8 cellular contexts compared by ENCODE assay signal in the genomic region with DNA sequence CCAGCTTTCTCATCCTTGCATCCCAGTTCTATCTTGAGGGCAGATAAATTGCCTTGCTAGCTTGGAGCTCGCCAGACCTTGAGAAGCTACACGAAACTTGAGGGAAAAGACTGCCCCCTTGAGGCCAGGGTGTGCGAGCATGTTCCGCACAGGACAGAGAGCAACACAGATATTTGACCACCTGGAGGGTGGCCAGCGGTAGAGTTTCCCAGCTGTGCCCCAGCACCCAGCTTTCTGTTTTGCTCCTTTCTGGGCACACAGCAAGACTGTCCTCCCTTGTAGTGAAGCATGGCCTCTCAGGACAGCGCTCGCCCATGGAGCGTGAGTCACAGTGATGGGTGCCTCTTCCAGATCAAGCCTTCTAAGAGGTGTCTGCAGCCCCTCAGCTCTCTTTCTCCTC. TPM values are rescaled to one million over a fixed set of nuclear protein-coding genes. Genes with fewer than 3 reads are reported as not detected.
DNase-seq lines count a peak whose midpoint lies in the region; ATAC-seq and TF ChIP-seq lines count a peak whose summit lies in the region.

No MANE protein-coding gene starts in this region.

- H3K4me1 ChIP-seq in mammary epithelial cell (ENCODE audit: insufficient read depth, low read length): no peaks in the 10 kb centered on the region
- H3K4me1 ChIP-seq in right lobe of liver: no peaks in the 10 kb centered on the region

- ATAC-seq in HG02870 (IDR thresholded peaks at IDR 0.05; ENCODE audit: unreplicated experiment): peak; percentile 79
- ATAC-seq in right lobe of liver: peak; percentile 68 to 78 (median 73)

- intact Hi-C loops in mammary epithelial cell (cut with micrococcal nuclease) (no loop called here), right lobe of liver (cut with DNase I) (loop anchor here (10.0 kb wide), 2 partner anchors 677 to 687 kb away; no protein-coding TSS in a partner anchor)

- H3K27ac ChIP-seq in mammary epithelial cell (ENCODE audit: insufficient read depth, low read depth, low read length) (no peak overlapping the region), right lobe of liver (no peak overlapping the region)

- TF ChIP-seq CTCF in mammary epithelial cell (conservative IDR thresholded peaks at IDR 0.05 in 1 of 2, IDR thresholded peaks at IDR 0.05 in 1 of 2; ENCODE audit: extremely low read depth in 1 of 2, insufficient read depth in 1 of 2, low read depth in 1 of 2, low read length in 2 of 2): peak; percentile 51 to 61
- TF ChIP-seq CTCF in right lobe of liver (IDR thresholded peaks at IDR 0.05): peak; percentile 35 to 69 (median 60)

- H3K4me3 ChIP-seq in mammary epithelial cell (replicated peaks in 1 of 3; ENCODE audit: insufficient read depth in 1 of 3, low read depth in 2 of 3, low read length in 3 of 3): no peak overlapping the region
- H3K4me3 ChIP-seq in right lobe of liver: no peak overlapping the region

- DNase-seq in stimulated activated CD4-positive, alpha-beta T cell treated with anti-CD3 and anti-CD28 coated beads, Interleukin-1b, Interleukin-23, amount 100 ng/mL, for 48 hours: peak; percentile 18
- DNase-seq in stimulated activated CD4-positive, alpha-beta T cell treated with anti-CD3 and anti-CD28 coated beads, Interleukin-4, amount 100 ng/mL, for 4 hours: no peak
- peak; percentile 88 to 98 for DNase-seq in NCI-H526 (lab: John Stamatoyannopoulos, UW)
- DNase-seq in mammary epithelial cell: no peak
- DNase-seq in right lobe of liver: peak in 1 of 3 donors; percentile 40
- no peak for DNase-seq in DMS114 treated with DMSO at 0.1 percent for 48 hours (lab: John Stamatoyannopoulos, UW; ENCODE audit: unreplicated experiment)
- DNase-seq in HCEC 1CT: no peak

- WGBS in mammary epithelial cell (ENCODE audit: low coverage, missing lambda C conversion rate): 86% methylated on average over 8 of the region's 8 CpGs
- 0% methylated on average over 1 of the region's 8 CpGs for WGBS in right lobe of liver (ENCODE audit: insufficient coverage, low coverage, low lambda C conversion rate, missing lambda C conversion rate)

- in situ Hi-C loops in mammary epithelial cell (cut with MboI; ENCODE audit: low sequenced_read_pairs in 2 of 2): loop anchor here in 1 of 2 donors (10.0 kb wide), 1 partner anchor 737 kb away; no protein-coding TSS in a partner anchor

- H3K27me3 ChIP-seq in mammary epithelial cell (ENCODE audit: insufficient read depth, low read length): no peaks in the 10 kb centered on the region
- no peaks in the 10 kb centered on the region for H3K27me3 ChIP-seq in right lobe of liver

- H3K79me2 ChIP-seq in mammary epithelial cell (ENCODE audit: insufficient read depth, low read length): no peaks in the 10 kb centered on the region

- no peak overlapping the region for H3K4me2 ChIP-seq in mammary epithelial cell (ENCODE audit: insufficient read depth, low read depth, low read length)

- no peaks in the 10 kb centered on the region for H4K20me1 ChIP-seq in mammary epithelial cell (ENCODE audit: insufficient read depth, low read length)

- H3K36me3 ChIP-seq in mammary epithelial cell (ENCODE audit: insufficient read depth, low read length) (no peaks in the 10 kb centered on the region), right lobe of liver (no peaks in the 10 kb centered on the region)

- dilution Hi-C loops in mammary epithelial cell (cut with HindIII; ENCODE audit: low sequenced_read_pairs): loop anchor here (25.0 kb wide), 1 partner anchor 684 kb away; no protein-coding TSS in a partner anchor

- CTCF ChIA-PET in mammary epithelial cell (lab: Charles Lee; ENCODE audit: low non-redundant PET): no interaction called here

- TF ChIP-seq POLR2A in right lobe of liver (IDR thresholded peaks at IDR 0.05): no peak

- no TSS peak for BruUV-seq in mammary epithelial cell (replicated peaks; lab: Mats Ljungman, UMichigan)

- H3K9me3 ChIP-seq in mammary epithelial cell (replicated peaks; ENCODE audit: insufficient read depth, low read length) (no peaks in the 10 kb centered on the region), right lobe of liver (no peaks in the 10 kb centered on the region)

- H2AFZ ChIP-seq in mammary epithelial cell (ENCODE audit: low read depth, low read length): no peak overlapping the region

- no peak overlapping the region for H3K9ac ChIP-seq in mammary epithelial cell (ENCODE audit: insufficient read depth, low read length)

RNA-seq across cellular contexts. Expression of gene SPATA19, which starts 23.5 kb away (rescaled TPM):
- total RNA-seq in mammary epithelial cell: not detected
- polyA plus RNA-seq in mammary epithelial cell: not detected
- polyA minus RNA-seq in mammary epithelial cell: not detected
- not detected for total RNA-seq in right lobe of liver

Comparison
In these comparisons a context has a peak if more than half of its experiments do, and no peak if none do; other contexts are left out.
1. DNase-seq: peak in stimulated activated CD4-positive, alpha-beta T cell treated with anti-CD3 and anti-CD28 coated beads, Interleukin-1b, Interleukin-23, amount 100 ng/mL, for 48 hours (single experiment) and NCI-H526 (2 of 2); none in stimulated activated CD4-positive, alpha-beta T cell treated with anti-CD3 and anti-CD28 coated beads, Interleukin-4, amount 100 ng/mL, for 4 hours (0 of 2), mammary epithelial cell (single experiment), DMS114 treated with DMSO at 0.1 percent for 48 hours (single experiment) and HCEC 1CT (single experiment).